Comparison of ENCODE assay signal across 1 cellular context in the genomic region with DNA sequence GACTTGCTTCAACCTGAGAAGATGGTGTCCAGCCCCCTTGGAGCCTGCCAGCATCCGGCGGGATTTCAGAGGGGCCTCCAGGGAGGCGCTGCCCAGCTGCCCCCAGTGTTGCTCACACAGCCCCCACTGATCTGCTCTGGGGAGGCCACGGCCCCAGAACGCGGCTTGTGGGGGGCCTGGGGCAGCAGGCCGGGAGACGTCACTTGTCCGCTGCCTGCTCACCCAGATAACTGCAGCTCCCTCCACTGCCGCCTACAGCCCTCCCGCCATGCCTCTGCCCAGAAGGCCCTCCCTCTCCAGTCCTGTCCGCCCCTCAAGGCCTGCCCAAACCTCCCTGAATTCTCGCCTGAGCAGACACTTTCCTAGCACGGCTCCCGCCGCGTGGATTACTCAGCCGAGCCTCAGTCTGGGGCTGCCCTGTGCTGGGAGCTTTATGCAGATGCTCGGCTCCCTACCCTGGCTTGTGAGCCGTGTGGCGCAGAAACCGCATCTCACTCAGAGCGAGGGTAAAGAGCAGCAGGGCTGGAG.
TF ChIP-seq lines count a peak whose summit lies in the region.

No MANE protein-coding gene starts in this region.

TF ChIP-seq in HepG2, 621 proteins besides CTCF, POLR2A, EP300 and RAD21 (continued from another document and continues in another):
- TF ChIP-seq, protein P1, sequence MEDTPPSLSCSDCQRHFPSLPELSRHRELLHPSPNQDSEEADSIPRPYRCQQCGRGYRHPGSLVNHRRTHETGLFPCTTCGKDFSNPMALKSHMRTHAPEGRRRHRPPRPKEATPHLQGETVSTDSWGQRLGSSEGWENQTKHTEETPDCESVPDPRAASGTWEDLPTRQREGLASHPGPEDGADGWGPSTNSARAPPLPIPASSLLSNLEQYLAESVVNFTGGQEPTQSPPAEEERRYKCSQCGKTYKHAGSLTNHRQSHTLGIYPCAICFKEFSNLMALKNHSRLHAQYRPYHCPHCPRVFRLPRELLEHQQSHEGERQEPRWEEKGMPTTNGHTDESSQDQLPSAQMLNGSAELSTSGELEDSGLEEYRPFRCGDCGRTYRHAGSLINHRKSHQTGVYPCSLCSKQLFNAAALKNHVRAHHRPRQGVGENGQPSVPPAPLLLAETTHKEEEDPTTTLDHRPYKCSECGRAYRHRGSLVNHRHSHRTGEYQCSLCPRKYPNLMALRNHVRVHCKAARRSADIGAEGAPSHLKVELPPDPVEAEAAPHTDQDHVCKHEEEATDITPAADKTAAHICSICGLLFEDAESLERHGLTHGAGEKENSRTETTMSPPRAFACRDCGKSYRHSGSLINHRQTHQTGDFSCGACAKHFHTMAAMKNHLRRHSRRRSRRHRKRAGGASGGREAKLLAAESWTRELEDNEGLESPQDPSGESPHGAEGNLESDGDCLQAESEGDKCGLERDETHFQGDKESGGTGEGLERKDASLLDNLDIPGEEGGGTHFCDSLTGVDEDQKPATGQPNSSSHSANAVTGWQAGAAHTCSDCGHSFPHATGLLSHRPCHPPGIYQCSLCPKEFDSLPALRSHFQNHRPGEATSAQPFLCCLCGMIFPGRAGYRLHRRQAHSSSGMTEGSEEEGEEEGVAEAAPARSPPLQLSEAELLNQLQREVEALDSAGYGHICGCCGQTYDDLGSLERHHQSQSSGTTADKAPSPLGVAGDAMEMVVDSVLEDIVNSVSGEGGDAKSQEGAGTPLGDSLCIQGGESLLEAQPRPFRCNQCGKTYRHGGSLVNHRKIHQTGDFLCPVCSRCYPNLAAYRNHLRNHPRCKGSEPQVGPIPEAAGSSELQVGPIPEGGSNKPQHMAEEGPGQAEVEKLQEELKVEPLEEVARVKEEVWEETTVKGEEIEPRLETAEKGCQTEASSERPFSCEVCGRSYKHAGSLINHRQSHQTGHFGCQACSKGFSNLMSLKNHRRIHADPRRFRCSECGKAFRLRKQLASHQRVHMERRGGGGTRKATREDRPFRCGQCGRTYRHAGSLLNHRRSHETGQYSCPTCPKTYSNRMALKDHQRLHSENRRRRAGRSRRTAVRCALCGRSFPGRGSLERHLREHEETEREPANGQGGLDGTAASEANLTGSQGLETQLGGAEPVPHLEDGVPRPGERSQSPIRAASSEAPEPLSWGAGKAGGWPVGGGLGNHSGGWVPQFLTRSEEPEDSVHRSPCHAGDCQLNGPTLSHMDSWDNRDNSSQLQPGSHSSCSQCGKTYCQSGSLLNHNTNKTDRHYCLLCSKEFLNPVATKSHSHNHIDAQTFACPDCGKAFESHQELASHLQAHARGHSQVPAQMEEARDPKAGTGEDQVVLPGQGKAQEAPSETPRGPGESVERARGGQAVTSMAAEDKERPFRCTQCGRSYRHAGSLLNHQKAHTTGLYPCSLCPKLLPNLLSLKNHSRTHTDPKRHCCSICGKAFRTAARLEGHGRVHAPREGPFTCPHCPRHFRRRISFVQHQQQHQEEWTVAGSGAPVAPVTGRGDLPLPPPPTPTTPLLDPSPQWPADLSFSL (CRISPR knock-in tag; IDR thresholded peaks at IDR 0.05), result no peak
- TF ChIP-seq SATB2 (CRISPR knock-in tag; IDR thresholded peaks at IDR 0.05) (no peak), YY1 (IDR thresholded peaks at IDR 0.05; ENCODE audit: insufficient read depth, insufficient replicate concordance, low read depth, low read length) (no peak), ZNF367 (CRISPR knock-in tag; IDR thresholded peaks at IDR 0.05; ENCODE audit: borderline replicate concordance) (no peak), SETDB1 (CRISPR knock-in tag; IDR thresholded peaks at IDR 0.05; ENCODE audit: borderline replicate concordance) (no peak), MIXL1 (CRISPR knock-in tag; IDR thresholded peaks at IDR 0.05) (no peak), ZNF772 (CRISPR knock-in tag; IDR thresholded peaks at IDR 0.05) (no peak), MIER3 (CRISPR knock-in tag; IDR thresholded peaks at IDR 0.05; ENCODE audit: borderline replicate concordance) (no peak), ZBTB42 (CRISPR knock-in tag; IDR thresholded peaks at IDR 0.05) (no peak), HIVEP1 (CRISPR knock-in tag; IDR thresholded peaks at IDR 0.05) (0 out of 2 replicates have a peak, but pooled peaks have one; percentile 19), HNRNPLL (IDR thresholded peaks at IDR 0.05; ENCODE audit: low read depth, low read length, poor library complexity, severe bottlenecking) (no peak), DNMT3B (CRISPR knock-in tag; conservative IDR thresholded peaks at IDR 0.05) (no peak), NR2F6 (IDR thresholded peaks at IDR 0.05) (no peak), NR2F6 (CRISPR knock-in tag; IDR thresholded peaks at IDR 0.05) (no peak), IKZF1 (IDR thresholded peaks at IDR 0.05) (no peak), CBX1 (IDR thresholded peaks at IDR 0.05; ENCODE audit: low read depth) (no peak), MYC (CRISPR knock-in tag; IDR thresholded peaks at IDR 0.05; ENCODE audit: borderline replicate concordance) (no peak), ARNTL (CRISPR knock-in tag; IDR thresholded peaks at IDR 0.05) (0 out of 2 replicates have a peak, but pooled peaks have one; percentile 35), SMARCE1 (IDR thresholded peaks at IDR 0.05; ENCODE audit: borderline replicate concordance) (no peak)
- TF ChIP-seq, protein P2, sequence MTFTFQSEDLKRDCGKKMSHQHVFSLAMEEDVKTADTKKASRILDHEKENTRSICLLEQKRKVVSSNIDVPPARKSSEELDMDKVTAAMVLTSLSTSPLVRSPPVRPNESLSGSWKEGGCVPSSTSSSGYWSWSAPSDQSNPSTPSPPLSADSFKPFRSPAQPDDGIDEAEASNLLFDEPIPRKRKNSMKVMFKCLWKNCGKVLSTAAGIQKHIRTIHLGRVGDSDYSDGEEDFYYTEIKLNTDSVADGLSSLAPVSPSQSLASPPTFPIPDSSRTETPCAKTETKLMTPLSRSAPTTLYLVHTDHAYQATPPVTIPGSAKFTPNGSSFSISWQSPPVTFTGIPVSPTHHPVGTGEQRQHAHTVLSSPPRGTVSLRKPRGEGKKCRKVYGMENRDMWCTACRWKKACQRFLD (CRISPR knock-in tag; IDR thresholded peaks at IDR 0.05; ENCODE audit: borderline replicate concordance), result no peak
- TF ChIP-seq, protein P3, sequence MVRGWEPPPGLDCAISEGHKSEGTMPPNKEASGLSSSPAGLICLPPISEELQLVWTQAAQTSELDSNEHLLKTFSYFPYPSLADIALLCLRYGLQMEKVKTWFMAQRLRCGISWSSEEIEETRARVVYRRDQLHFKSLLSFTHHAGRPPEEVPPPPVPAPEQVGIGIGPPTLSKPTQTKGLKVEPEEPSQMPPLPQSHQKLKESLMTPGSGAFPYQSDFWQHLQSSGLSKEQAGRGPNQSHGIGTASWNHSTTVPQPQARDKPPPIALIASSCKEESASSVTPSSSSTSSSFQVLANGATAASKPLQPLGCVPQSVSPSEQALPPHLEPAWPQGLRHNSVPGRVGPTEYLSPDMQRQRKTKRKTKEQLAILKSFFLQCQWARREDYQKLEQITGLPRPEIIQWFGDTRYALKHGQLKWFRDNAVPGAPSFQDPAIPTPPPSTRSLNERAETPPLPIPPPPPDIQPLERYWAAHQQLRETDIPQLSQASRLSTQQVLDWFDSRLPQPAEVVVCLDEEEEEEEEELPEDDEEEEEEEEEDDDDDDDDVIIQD (CRISPR knock-in tag; IDR thresholded peaks at IDR 0.05; ENCODE audit: low read depth), result no peak
- TF ChIP-seq, protein P4, sequence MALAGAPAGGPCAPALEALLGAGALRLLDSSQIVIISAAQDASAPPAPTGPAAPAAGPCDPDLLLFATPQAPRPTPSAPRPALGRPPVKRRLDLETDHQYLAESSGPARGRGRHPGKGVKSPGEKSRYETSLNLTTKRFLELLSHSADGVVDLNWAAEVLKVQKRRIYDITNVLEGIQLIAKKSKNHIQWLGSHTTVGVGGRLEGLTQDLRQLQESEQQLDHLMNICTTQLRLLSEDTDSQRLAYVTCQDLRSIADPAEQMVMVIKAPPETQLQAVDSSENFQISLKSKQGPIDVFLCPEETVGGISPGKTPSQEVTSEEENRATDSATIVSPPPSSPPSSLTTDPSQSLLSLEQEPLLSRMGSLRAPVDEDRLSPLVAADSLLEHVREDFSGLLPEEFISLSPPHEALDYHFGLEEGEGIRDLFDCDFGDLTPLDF (CRISPR knock-in tag; IDR thresholded peaks at IDR 0.05), result no peak
- TF ChIP-seq, protein P5, sequence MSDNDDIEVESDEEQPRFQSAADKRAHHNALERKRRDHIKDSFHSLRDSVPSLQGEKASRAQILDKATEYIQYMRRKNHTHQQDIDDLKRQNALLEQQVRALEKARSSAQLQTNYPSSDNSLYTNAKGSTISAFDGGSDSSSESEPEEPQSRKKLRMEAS (IDR thresholded peaks at IDR 0.05), result peak; percentile 25; the same call in 1 of the 2 replicates
- TF ChIP-seq, protein P6, sequence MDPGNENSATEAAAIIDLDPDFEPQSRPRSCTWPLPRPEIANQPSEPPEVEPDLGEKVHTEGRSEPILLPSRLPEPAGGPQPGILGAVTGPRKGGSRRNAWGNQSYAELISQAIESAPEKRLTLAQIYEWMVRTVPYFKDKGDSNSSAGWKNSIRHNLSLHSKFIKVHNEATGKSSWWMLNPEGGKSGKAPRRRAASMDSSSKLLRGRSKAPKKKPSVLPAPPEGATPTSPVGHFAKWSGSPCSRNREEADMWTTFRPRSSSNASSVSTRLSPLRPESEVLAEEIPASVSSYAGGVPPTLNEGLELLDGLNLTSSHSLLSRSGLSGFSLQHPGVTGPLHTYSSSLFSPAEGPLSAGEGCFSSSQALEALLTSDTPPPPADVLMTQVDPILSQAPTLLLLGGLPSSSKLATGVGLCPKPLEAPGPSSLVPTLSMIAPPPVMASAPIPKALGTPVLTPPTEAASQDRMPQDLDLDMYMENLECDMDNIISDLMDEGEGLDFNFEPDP (CRISPR knock-in tag; conservative IDR thresholded peaks at IDR 0.05), result no peak
- TF ChIP-seq, protein P7, sequence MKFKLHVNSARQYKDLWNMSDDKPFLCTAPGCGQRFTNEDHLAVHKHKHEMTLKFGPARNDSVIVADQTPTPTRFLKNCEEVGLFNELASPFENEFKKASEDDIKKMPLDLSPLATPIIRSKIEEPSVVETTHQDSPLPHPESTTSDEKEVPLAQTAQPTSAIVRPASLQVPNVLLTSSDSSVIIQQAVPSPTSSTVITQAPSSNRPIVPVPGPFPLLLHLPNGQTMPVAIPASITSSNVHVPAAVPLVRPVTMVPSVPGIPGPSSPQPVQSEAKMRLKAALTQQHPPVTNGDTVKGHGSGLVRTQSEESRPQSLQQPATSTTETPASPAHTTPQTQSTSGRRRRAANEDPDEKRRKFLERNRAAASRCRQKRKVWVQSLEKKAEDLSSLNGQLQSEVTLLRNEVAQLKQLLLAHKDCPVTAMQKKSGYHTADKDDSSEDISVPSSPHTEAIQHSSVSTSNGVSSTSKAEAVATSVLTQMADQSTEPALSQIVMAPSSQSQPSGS (CRISPR knock-in tag; IDR thresholded peaks at IDR 0.05), result no peak
- TF ChIP-seq, protein P8, sequence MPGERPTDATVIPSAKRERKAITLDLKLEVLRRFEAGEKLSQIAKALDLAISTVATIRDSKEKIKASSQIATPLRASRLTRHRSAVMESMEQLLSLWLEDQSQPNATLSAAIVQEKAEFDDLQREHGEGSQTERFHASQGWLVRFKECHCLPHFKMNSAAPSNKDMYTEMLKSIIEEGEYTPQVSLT (CRISPR knock-in tag; IDR thresholded peaks at IDR 0.05; ENCODE audit: borderline replicate concordance, low read depth), result no peak
- TF ChIP-seq, protein P9, sequence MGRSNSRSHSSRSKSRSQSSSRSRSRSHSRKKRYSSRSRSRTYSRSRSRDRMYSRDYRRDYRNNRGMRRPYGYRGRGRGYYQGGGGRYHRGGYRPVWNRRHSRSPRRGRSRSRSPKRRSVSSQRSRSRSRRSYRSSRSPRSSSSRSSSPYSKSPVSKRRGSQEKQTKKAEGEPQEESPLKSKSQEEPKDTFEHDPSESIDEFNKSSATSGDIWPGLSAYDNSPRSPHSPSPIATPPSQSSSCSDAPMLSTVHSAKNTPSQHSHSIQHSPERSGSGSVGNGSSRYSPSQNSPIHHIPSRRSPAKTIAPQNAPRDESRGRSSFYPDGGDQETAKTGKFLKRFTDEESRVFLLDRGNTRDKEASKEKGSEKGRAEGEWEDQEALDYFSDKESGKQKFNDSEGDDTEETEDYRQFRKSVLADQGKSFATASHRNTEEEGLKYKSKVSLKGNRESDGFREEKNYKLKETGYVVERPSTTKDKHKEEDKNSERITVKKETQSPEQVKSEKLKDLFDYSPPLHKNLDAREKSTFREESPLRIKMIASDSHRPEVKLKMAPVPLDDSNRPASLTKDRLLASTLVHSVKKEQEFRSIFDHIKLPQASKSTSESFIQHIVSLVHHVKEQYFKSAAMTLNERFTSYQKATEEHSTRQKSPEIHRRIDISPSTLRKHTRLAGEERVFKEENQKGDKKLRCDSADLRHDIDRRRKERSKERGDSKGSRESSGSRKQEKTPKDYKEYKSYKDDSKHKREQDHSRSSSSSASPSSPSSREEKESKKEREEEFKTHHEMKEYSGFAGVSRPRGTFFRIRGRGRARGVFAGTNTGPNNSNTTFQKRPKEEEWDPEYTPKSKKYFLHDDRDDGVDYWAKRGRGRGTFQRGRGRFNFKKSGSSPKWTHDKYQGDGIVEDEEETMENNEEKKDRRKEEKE (IDR thresholded peaks at IDR 0.05), result no peak
- TF ChIP-seq, protein P10, sequence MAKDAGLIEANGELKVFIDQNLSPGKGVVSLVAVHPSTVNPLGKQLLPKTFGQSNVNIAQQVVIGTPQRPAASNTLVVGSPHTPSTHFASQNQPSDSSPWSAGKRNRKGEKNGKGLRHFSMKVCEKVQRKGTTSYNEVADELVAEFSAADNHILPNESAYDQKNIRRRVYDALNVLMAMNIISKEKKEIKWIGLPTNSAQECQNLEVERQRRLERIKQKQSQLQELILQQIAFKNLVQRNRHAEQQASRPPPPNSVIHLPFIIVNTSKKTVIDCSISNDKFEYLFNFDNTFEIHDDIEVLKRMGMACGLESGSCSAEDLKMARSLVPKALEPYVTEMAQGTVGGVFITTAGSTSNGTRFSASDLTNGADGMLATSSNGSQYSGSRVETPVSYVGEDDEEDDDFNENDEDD (CRISPR knock-in tag; IDR thresholded peaks at IDR 0.05; ENCODE audit: borderline replicate concordance), result no peak
- TF ChIP-seq, protein P11, sequence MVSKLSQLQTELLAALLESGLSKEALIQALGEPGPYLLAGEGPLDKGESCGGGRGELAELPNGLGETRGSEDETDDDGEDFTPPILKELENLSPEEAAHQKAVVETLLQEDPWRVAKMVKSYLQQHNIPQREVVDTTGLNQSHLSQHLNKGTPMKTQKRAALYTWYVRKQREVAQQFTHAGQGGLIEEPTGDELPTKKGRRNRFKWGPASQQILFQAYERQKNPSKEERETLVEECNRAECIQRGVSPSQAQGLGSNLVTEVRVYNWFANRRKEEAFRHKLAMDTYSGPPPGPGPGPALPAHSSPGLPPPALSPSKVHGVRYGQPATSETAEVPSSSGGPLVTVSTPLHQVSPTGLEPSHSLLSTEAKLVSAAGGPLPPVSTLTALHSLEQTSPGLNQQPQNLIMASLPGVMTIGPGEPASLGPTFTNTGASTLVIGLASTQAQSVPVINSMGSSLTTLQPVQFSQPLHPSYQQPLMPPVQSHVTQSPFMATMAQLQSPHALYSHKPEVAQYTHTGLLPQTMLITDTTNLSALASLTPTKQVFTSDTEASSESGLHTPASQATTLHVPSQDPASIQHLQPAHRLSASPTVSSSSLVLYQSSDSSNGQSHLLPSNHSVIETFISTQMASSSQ (IDR thresholded peaks at IDR 0.05; ENCODE audit: low read depth), result no peak
- TF ChIP-seq, protein P11 (CRISPR knock-in tag; IDR thresholded peaks at IDR 0.05; ENCODE audit: borderline replicate concordance), result peak; percentile 31; the same call in 1 of the 2 replicates
